8 cellular contexts compared by ENCODE assay signal in genomic region chr2:46315103-46315890, GRCh38. TPM values are rescaled to one million over a fixed set of nuclear protein-coding genes. Genes with fewer than 3 reads are reported as not detected.
DNase-seq lines count a peak whose midpoint lies in the region; ATAC-seq, FAIRE-seq and TF ChIP-seq lines count a peak whose summit lies in the region.

No MANE protein-coding gene starts in this region.

- WGBS in body of pancreas, 2 donors = 7 to 12% methylated on average over 11 of the region's 11 CpGs
- WGBS in HepG2 (ENCODE audit: low lambda C conversion rate) = 6% methylated on average over 11 of the region's 11 CpGs

- peak overlapping the region; percentile 69 for H3K4me2 ChIP-seq in HepG2 (ENCODE audit: low read depth, low read length)

- CTCF ChIA-PET in HepG2 (lab: Yijun Ruan, JAX; ENCODE audit: low intra/inter-chr PET ratio, low total read pairs) = no interaction called here

- in situ Hi-C loops in HepG2 (cut with HindIII; ENCODE audit: extremely low pct_ligation_motif_present, low pct_unique_long_range_greater_than_20kb) = no loop called here

- H2AFZ ChIP-seq in HepG2 (ENCODE audit: low read length) = no peak overlapping the region

- H3K4me1 ChIP-seq in body of pancreas (peaks cover 83% of the 10 kb centered on the region), HepG2 (ENCODE audit: insufficient read depth, low read length) (peaks cover 99% of the 10 kb centered on the region), upper lobe of right lung (peaks cover 96% of the 10 kb centered on the region)

- TF ChIP-seq RAD21 in HepG2 (CRISPR knock-in tag; IDR thresholded peaks at IDR 0.05) = peak; percentile 56; the same call in 1 of the 2 replicates

- FAIRE-seq in HepG2 (lab: Jason Lieb, UNC) = peak; percentile 83
- FAIRE-seq in D721Med (lab: Jason Lieb, UNC) = no peak

- H3K79me2 ChIP-seq in HepG2 (ENCODE audit: insufficient read depth, low read length) = peaks cover 97% of the 10 kb centered on the region

- peaks cover 32% of the 10 kb centered on the region; the same call in 1 of the 2 replicates for H4K20me1 ChIP-seq in HepG2 (ENCODE audit: insufficient read depth, low read length)

- BruUV-seq in HepG2 (replicated peaks; lab: Mats Ljungman, UMichigan) = TSS peak; percentile 59

- no peaks in the 10 kb centered on the region for H3K36me3 ChIP-seq in KOPT-K1 (ENCODE audit: insufficient read depth, low read length)
- no peaks in the 10 kb centered on the region for H3K36me3 ChIP-seq in body of pancreas (replicated peaks in 1 of 2; ENCODE audit: insufficient read depth in 1 of 2, low read depth in 2 of 2)
- H3K36me3 ChIP-seq in HepG2 (replicated peaks in 1 of 2; ENCODE audit: control insufficient read depth in 1 of 2, insufficient read depth in 2 of 2, low read length in 2 of 2) = peaks cover 0 to 6% of the 10 kb centered on the region in 2 experiments; a peak in 2 of 5 replicates
- no peaks in the 10 kb centered on the region for H3K36me3 ChIP-seq in upper lobe of right lung

- DNase-seq in AG09319 (ENCODE audit: extremely low read depth, low read depth) (peak; percentile 75), body of pancreas (peak; percentile 97 to 100 (median 99)), HepG2 (ENCODE audit: low spot score) (peak; percentile 97), upper lobe of right lung (peak; percentile 89), HuH-7 (ENCODE audit: low spot score) (no peak), D721Med (ENCODE audit: insufficient read length, low spot score) (no peak)

- H3K9ac ChIP-seq in HepG2 (ENCODE audit: insufficient read depth, low read depth, low read length) = peak overlapping the region; percentile 40

- peak overlapping the region; percentile 26 for H3K27ac ChIP-seq in KOPT-K1 (ENCODE audit: low read depth, low read length, poor library complexity, severe bottlenecking)
- H3K27ac ChIP-seq in body of pancreas = peak overlapping the region; percentile 86 to 98 (median 88)
- H3K27ac ChIP-seq in HepG2 (ENCODE audit: extremely low read length, insufficient read depth, low read length) = peak overlapping the region; percentile 66
- peak overlapping the region; percentile 76 for H3K27ac ChIP-seq in upper lobe of right lung

- TF ChIP-seq POLR2A in body of pancreas (IDR thresholded peaks at IDR 0.05) (peak in 2 of 3 donors; percentile 78 to 81), HepG2 (IDR thresholded peaks at IDR 0.05; ENCODE audit: insufficient read depth in 1 of 2, low read depth in 2 of 2, low read length in 2 of 2) (peak; percentile 61 to 72)

- POLR2A ChIA-PET in HepG2 (lab: Yijun Ruan, JAX) = interaction anchor here (0.6 to 4.8 kb wide), 8 partner anchors 8 to 86 kb away, joined by 4 to 16 read pairs (median 6); partner anchors contain the start of gene EPAS1

- no peaks in the 10 kb centered on the region for H3K27me3 ChIP-seq in body of pancreas
- H3K27me3 ChIP-seq in HepG2 (ENCODE audit: control insufficient read depth in 1 of 2, insufficient read depth in 2 of 2, low read length in 2 of 2) = no peaks in the 10 kb centered on the region
- H3K27me3 ChIP-seq in upper lobe of right lung = no peaks in the 10 kb centered on the region

- TF ChIP-seq CTCF in AG09319 (IDR thresholded peaks at IDR 0.05; ENCODE audit: low read depth, low read length) (no peak), body of pancreas (IDR thresholded peaks at IDR 0.05) (peak in 2 of 7 experiments; percentile 4 to 8), HepG2 (CRISPR knock-in tag; IDR thresholded peaks at IDR 0.05) (peak; percentile 24), upper lobe of right lung (IDR thresholded peaks at IDR 0.05) (no peak), D721Med (IDR thresholded peaks at IDR 0.05; ENCODE audit: insufficient read depth, missing control alignments) (no peak)

- no peaks in the 10 kb centered on the region for H3K9me3 ChIP-seq in KOPT-K1 (ENCODE audit: insufficient read depth, low read length, poor library complexity, severe bottlenecking)
- H3K9me3 ChIP-seq in body of pancreas = no peaks in the 10 kb centered on the region
- no peaks in the 10 kb centered on the region for H3K9me3 ChIP-seq in HepG2 (ENCODE audit: low read length)
- H3K9me3 ChIP-seq in upper lobe of right lung = no peaks in the 10 kb centered on the region

- TF ChIP-seq EP300 in HepG2 (IDR thresholded peaks at IDR 0.05; ENCODE audit: low read depth in 2 of 2, low read length in 2 of 2) (peak in 1 of 2 experiments; percentile 83; a peak in 2 of 4 replicates), HepG2 (CRISPR knock-in tag; IDR thresholded peaks at IDR 0.05; ENCODE audit: borderline replicate concordance) (peak; percentile 80)

- intact Hi-C loops in body of pancreas (cut with DNase I) (no loop called here), HepG2 (cut with micrococcal nuclease; ENCODE audit: unreplicated experiment) (loop anchor here (1.0 kb wide), 2 partner anchors 8 to 16 kb away; no protein-coding TSS in a partner anchor), upper lobe of right lung (cut with DNase I) (no loop called here)

- ATAC-seq in body of pancreas (peak; percentile 93), HepG2 (peak; percentile 90), upper lobe of right lung (peak; percentile 90), GM18868 (IDR thresholded peaks at IDR 0.05; ENCODE audit: unreplicated experiment) (no peak)

- H3K4me3 ChIP-seq in body of pancreas = no peak overlapping the region
- H3K4me3 ChIP-seq in HepG2 (replicated peaks in 1 of 3; ENCODE audit: insufficient read depth in 1 of 3, low read depth in 2 of 3, low read length in 3 of 3) = peak overlapping the region in 2 of 3 experiments; percentile 12 to 47; a peak in 5 of 6 replicates
- peak overlapping the region; percentile 6 for H3K4me3 ChIP-seq in upper lobe of right lung

TF ChIP-seq in HepG2, 621 proteins besides CTCF, POLR2A, EP300 and RAD21 (continues in another document):
- TF ChIP-seq KDM5A (IDR thresholded peaks at IDR 0.05; ENCODE audit: borderline replicate concordance, low read length) (no peak), ZBTB4 (CRISPR knock-in tag; IDR thresholded peaks at IDR 0.05; ENCODE audit: borderline replicate concordance) (peak; percentile 95), ZBTB26 (CRISPR knock-in tag; IDR thresholded peaks at IDR 0.05; ENCODE audit: borderline replicate concordance) (peak; percentile 86; the same call in 1 of the 2 replicates)

RNA-seq across cellular contexts. Expression of gene EPAS1, which starts 18.1 kb away (rescaled TPM):
- total RNA-seq in body of pancreas = 100 to 1,000 TPM in 1 of 2 donors, 10 to 100 TPM in 1; 58.4 to 162 TPM
- 47.1 and 64.9 TPM in 2 replicates for total RNA-seq in HepG2 (2016; rRNA removed; fragmentation: Illumina TruSeq; extraction: Trizol)
- 15.6 and 21.2 TPM in 2 replicates for total RNA-seq in HepG2 (2016; cell fraction: cytosol; rRNA removed; fragmentation: Illumina TruSeq; extraction: Trizol; ENCODE audit: low read depth)
- total RNA-seq in HepG2 (2016; cell fraction: insoluble cytoplasmic fraction; rRNA removed; fragmentation: Illumina TruSeq; extraction: Trizol) = 45.9 and 54.8 TPM in 2 replicates
- 54.5 and 63.7 TPM in 2 replicates for total RNA-seq in HepG2 (2016; cell fraction: membrane; rRNA removed; fragmentation: Illumina TruSeq; extraction: Trizol)
- 54.3 and 61.3 TPM in 2 replicates for total RNA-seq in HepG2 (2016; cell fraction: nucleus; rRNA removed; fragmentation: Illumina TruSeq; extraction: Trizol)
- polyA plus RNA-seq in HepG2 (2011; rRNA removed) = 182 and 202 TPM in 2 replicates
- polyA plus RNA-seq in HepG2 (2011; cell fraction: cytosol; rRNA removed) = 62.2 and 87.1 TPM in 2 replicates
- 133 and 141 TPM in 2 replicates for polyA plus RNA-seq in HepG2 (2011; cell fraction: nucleus; rRNA removed)
- 97.8 and 103 TPM in 2 replicates for polyA plus RNA-seq in HepG2 (2012)
- polyA plus RNA-seq in HepG2 (2016; cell fraction: cytosol; fragmentation: Illumina TruSeq; extraction: Trizol; ENCODE audit: low read depth) = 15.2 and 19.3 TPM in 2 replicates
- polyA plus RNA-seq in HepG2 (2016; cell fraction: insoluble cytoplasmic fraction; fragmentation: Illumina TruSeq; extraction: Trizol; ENCODE audit: low read depth) = 72.5 and 91.0 TPM in 2 replicates
- 64.7 and 77.7 TPM in 2 replicates for polyA plus RNA-seq in HepG2 (2016; cell fraction: membrane; fragmentation: Illumina TruSeq; extraction: Trizol; ENCODE audit: low read depth)
- polyA plus RNA-seq in HepG2 (2016; cell fraction: nucleus; fragmentation: Illumina TruSeq; extraction: Trizol; ENCODE audit: insufficient read depth, low read depth) = 74.5 and 82.8 TPM in 2 replicates
- 156 and 217 TPM in 2 replicates for polyA minus RNA-seq in HepG2 (2011; rRNA and poly(A)+ RNA removed; ENCODE audit: low replicate concordance)
- 122 and 129 TPM in 2 replicates for polyA minus RNA-seq in HepG2 (2011; cell fraction: cytosol; rRNA and poly(A)+ RNA removed)
- 185 and 262 TPM in 2 replicates for polyA minus RNA-seq in HepG2 (2011; cell fraction: nucleus; rRNA and poly(A)+ RNA removed)
- total RNA-seq in upper lobe of right lung = 1,593 TPM

Comparison
In these comparisons a context has a peak if more than half of its experiments do, and no peak if none do; other contexts are left out.
1. DNase-seq: peak in AG09319 (single experiment), body of pancreas (4 of 4), HepG2 (single experiment) and upper lobe of right lung (single experiment); none in HuH-7 (single experiment) and D721Med (single experiment).
2. H3K27ac ChIP-seq: peak in every context shown above with its lines; median percentile 88 in body of pancreas; 76 in upper lobe of right lung; 66 in HepG2; 26 in KOPT-K1.
3. H3K4me3 ChIP-seq: peak in HepG2 (2 of 3) and upper lobe of right lung (single experiment); none in body of pancreas (0 of 2).